Comparison of ENCODE assay signal across 1 cellular context in the genomic region with DNA sequence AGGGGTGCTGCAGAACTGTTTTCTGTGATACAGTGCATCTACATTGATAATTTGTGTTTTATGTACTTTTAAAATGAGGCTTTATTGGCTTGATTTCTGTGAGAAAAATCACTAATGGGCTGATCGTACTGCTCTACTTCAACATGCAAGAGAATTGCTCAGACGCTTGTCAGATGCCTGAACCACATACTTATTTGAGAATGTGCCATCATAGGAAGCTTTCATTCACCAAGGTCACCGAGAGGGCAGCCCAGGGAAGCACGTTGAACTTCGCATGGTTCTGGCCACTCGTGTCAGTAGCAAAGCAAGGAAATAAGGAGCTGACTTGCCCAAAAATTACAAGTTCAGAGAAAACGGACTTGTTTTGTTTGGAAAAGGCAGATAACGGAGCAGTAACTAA.
TF ChIP-seq lines count a peak whose summit lies in the region.

No MANE protein-coding gene starts in this region.

TF ChIP-seq in WTC11, 78 proteins besides CTCF, POLR2A, EP300 and RAD21 (continued from another document):
- no peak for TF ChIP-seq USF2 (CRISPR knock-in tag; IDR thresholded peaks at IDR 0.05)
TF ChIP-seq in WTC11: peak in this region for 0.
